ENCODE assay signal across 1 cellular context in the genomic region with DNA sequence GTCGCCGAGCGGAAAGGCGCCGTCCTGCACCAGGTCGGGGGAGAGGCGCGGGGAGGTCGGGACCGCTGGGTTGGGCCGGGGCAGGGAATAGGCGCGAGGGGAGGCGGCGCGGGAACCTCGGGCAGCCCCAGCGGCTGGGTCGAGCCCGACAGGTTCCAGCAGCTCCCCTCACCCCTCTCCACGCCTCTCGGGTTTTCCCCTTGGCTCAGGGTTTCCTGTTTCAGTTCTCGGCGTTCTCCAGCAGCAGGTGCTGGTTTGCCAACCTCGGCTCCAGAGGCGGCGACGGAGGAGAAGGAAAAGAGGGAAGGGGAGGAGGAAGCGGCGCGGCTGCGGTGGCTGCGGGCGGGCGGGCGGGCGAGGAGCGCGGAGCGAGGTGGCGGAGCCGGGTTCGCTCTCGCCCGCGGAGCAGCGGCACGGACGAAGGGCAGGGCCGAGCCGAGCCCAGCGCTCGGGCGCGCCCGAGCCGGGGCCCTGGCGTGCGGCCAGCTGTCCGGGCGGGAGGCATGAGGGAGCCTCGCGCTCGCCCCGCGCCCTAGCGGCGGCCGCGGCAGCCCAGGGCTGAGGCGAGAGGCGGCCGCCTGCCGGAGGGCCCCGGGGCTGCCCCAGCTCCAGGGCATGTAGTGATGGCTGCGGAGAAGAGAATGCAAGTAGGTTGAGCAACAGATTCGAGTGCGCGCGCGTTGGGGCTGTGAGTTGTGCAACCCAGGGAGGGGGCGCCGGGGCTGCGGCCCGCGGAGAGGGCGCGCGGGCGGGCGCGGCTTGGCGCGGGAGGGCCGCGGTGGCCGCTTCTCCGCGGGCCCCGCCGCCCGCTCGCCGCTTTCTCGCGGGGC.
TF ChIP-seq lines count a peak whose summit lies in the region.

A gene (plus strand): TSS at position 816 of the 830 bp plus-strand sequence. CDS start 20 bp downstream, outside the sequence.

TF ChIP-seq in A549, 52 proteins besides CTCF, POLR2A, EP300 and RAD21 (continued from another document):
- TF ChIP-seq, protein P1, sequence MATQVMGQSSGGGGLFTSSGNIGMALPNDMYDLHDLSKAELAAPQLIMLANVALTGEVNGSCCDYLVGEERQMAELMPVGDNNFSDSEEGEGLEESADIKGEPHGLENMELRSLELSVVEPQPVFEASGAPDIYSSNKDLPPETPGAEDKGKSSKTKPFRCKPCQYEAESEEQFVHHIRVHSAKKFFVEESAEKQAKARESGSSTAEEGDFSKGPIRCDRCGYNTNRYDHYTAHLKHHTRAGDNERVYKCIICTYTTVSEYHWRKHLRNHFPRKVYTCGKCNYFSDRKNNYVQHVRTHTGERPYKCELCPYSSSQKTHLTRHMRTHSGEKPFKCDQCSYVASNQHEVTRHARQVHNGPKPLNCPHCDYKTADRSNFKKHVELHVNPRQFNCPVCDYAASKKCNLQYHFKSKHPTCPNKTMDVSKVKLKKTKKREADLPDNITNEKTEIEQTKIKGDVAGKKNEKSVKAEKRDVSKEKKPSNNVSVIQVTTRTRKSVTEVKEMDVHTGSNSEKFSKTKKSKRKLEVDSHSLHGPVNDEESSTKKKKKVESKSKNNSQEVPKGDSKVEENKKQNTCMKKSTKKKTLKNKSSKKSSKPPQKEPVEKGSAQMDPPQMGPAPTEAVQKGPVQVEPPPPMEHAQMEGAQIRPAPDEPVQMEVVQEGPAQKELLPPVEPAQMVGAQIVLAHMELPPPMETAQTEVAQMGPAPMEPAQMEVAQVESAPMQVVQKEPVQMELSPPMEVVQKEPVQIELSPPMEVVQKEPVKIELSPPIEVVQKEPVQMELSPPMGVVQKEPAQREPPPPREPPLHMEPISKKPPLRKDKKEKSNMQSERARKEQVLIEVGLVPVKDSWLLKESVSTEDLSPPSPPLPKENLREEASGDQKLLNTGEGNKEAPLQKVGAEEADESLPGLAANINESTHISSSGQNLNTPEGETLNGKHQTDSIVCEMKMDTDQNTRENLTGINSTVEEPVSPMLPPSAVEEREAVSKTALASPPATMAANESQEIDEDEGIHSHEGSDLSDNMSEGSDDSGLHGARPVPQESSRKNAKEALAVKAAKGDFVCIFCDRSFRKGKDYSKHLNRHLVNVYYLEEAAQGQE (IDR thresholded peaks at IDR 0.05) = no peak
- TF ChIP-seq, protein P2, sequence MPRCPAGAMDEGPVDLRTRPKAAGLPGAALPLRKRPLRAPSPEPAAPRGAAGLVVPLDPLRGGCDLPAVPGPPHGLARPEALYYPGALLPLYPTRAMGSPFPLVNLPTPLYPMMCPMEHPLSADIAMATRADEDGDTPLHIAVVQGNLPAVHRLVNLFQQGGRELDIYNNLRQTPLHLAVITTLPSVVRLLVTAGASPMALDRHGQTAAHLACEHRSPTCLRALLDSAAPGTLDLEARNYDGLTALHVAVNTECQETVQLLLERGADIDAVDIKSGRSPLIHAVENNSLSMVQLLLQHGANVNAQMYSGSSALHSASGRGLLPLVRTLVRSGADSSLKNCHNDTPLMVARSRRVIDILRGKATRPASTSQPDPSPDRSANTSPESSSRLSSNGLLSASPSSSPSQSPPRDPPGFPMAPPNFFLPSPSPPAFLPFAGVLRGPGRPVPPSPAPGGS (IDR thresholded peaks at IDR 0.05) = 0 out of 3 replicates have a peak, but pooled peaks have one; percentile 19
- TF ChIP-seq, protein P3, sequence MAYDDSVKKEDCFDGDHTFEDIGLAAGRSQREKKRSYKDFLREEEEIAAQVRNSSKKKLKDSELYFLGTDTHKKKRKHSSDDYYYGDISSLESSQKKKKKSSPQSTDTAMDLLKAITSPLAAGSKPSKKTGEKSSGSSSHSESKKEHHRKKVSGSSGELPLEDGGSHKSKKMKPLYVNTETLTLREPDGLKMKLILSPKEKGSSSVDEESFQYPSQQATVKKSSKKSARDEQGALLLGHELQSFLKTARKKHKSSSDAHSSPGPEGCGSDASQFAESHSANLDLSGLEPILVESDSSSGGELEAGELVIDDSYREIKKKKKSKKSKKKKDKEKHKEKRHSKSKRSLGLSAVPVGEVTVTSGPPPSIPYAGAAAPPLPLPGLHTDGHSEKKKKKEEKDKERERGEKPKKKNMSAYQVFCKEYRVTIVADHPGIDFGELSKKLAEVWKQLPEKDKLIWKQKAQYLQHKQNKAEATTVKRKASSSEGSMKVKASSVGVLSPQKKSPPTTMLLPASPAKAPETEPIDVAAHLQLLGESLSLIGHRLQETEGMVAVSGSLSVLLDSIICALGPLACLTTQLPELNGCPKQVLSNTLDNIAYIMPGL (CRISPR knock-in tag; IDR thresholded peaks at IDR 0.05; ENCODE audit: borderline replicate concordance) = no peak
- TF ChIP-seq SMC3 (IDR thresholded peaks at IDR 0.05) (no peak; the same call in 2 of the 3 replicates), JUN (IDR thresholded peaks at IDR 0.05) (peak; percentile 39 to 50; a peak in 2 of 5 replicates), TFCP2L1 (CRISPR knock-in tag; IDR thresholded peaks at IDR 0.05) (no peak), RNF2 (IDR thresholded peaks at IDR 0.05; ENCODE audit: borderline replicate concordance, low read depth) (no peak), MAFK (IDR thresholded peaks at IDR 0.05; ENCODE audit: partially characterized antibody) (no peak), EHF (CRISPR knock-in tag; IDR thresholded peaks at IDR 0.05) (no peak), HOXB5 (CRISPR knock-in tag; IDR thresholded peaks at IDR 0.05) (no peak), ZSCAN20 (CRISPR knock-in tag; IDR thresholded peaks at IDR 0.05) (no peak), RARB (CRISPR knock-in tag; IDR thresholded peaks at IDR 0.05) (no peak), NR3C1 (IDR thresholded peaks at IDR 0.05) (no peak), KDM5A (IDR thresholded peaks at IDR 0.05) (no peak), CHD2 (IDR thresholded peaks at IDR 0.05; ENCODE audit: low read length, partially characterized antibody) (no peak), HDAC2 (IDR thresholded peaks at IDR 0.05) (no peak), RCOR1 (IDR thresholded peaks at IDR 0.05; ENCODE audit: low read depth, low read length) (no peak), HOXA7 (CRISPR knock-in tag; IDR thresholded peaks at IDR 0.05) (no peak), TP53 (CRISPR knock-in tag; IDR thresholded peaks at IDR 0.05) (no peak), CBX2 (IDR thresholded peaks at IDR 0.05; ENCODE audit: borderline replicate concordance, low read depth) (no peak), FOXS1 (CRISPR knock-in tag; IDR thresholded peaks at IDR 0.05) (no peak), CEBPB (IDR thresholded peaks at IDR 0.05) (peak; percentile 79 to 82), ZNF302 (CRISPR knock-in tag; IDR thresholded peaks at IDR 0.05) (no peak), PHF8 (IDR thresholded peaks at IDR 0.05; ENCODE audit: borderline replicate concordance, low read depth) (no peak; the same call in 1 of the 2 replicates), RFX5 (IDR thresholded peaks at IDR 0.05) (no peak), GATA3 (IDR thresholded peaks at IDR 0.05; ENCODE audit: borderline replicate concordance) (no peak), BHLHE40 (IDR thresholded peaks at IDR 0.05; ENCODE audit: low read depth, low read length) (no peak), MYC (IDR thresholded peaks at IDR 0.05; ENCODE audit: borderline replicate concordance, low read length) (peak; percentile 51; the same call in 1 of the 2 replicates), ESRRA (IDR thresholded peaks at IDR 0.05; ENCODE audit: borderline replicate concordance, low read length) (no peak), FOSL2 (IDR thresholded peaks at IDR 0.05) (no peak), FOSL2 (CRISPR knock-in tag; IDR thresholded peaks at IDR 0.05) (no peak), CHD4 (IDR thresholded peaks at IDR 0.05; ENCODE audit: borderline replicate concordance) (no peak)
- TF ChIP-seq, protein P4, sequence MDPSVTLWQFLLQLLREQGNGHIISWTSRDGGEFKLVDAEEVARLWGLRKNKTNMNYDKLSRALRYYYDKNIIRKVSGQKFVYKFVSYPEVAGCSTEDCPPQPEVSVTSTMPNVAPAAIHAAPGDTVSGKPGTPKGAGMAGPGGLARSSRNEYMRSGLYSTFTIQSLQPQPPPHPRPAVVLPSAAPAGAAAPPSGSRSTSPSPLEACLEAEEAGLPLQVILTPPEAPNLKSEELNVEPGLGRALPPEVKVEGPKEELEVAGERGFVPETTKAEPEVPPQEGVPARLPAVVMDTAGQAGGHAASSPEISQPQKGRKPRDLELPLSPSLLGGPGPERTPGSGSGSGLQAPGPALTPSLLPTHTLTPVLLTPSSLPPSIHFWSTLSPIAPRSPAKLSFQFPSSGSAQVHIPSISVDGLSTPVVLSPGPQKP (IDR thresholded peaks at IDR 0.05; ENCODE audit: low read depth, low read length) = no peak
- TF ChIP-seq, protein P5, sequence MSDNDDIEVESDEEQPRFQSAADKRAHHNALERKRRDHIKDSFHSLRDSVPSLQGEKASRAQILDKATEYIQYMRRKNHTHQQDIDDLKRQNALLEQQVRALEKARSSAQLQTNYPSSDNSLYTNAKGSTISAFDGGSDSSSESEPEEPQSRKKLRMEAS (IDR thresholded peaks at IDR 0.05) = peak; percentile 39
- TF ChIP-seq, protein P6, sequence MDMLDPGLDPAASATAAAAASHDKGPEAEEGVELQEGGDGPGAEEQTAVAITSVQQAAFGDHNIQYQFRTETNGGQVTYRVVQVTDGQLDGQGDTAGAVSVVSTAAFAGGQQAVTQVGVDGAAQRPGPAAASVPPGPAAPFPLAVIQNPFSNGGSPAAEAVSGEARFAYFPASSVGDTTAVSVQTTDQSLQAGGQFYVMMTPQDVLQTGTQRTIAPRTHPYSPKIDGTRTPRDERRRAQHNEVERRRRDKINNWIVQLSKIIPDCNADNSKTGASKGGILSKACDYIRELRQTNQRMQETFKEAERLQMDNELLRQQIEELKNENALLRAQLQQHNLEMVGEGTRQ (IDR thresholded peaks at IDR 0.05) = no peak
- TF ChIP-seq, protein P7, sequence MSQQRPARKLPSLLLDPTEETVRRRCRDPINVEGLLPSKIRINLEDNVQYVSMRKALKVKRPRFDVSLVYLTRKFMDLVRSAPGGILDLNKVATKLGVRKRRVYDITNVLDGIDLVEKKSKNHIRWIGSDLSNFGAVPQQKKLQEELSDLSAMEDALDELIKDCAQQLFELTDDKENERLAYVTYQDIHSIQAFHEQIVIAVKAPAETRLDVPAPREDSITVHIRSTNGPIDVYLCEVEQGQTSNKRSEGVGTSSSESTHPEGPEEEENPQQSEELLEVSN (IDR thresholded peaks at IDR 0.05; ENCODE audit: borderline replicate concordance, low read depth) = peak; percentile 47; the same call in 1 of the 2 replicates
